32 cellular contexts compared by ENCODE assay signal in genomic region chr12:111288771-111289170, GRCh38.
"Had no signal": no experiment of that assay in that cellular context is flagged by ENCODE, and none has a peak within 500 bp of the region (broad histone marks: within the 10 kb centered on the region; RNA-seq: fewer than 3 reads in every experiment).

No MANE protein-coding gene starts in this region.

- ATAC-seq: activated naive CD4-positive, alpha-beta T cell treated with anti-CD3 and anti-CD28 coated beads, Interleukin-2, amount 50 U/mL, for 72 hours; activated naive CD8-positive, alpha-beta T cell treated with anti-CD3 and anti-CD28 coated beads, Interleukin-2, amount 50 U/mL, for 24 hours; activated T-cell treated with anti-CD3 and anti-CD28 coated beads, Interleukin-2, amount 50 U/mL, for 4 hours; activated T-cell treated with anti-CD3 and anti-CD28 coated beads, Interleukin-2, amount 50 U/mL, for 72 hours; activated T-helper 17 cell treated with anti-CD3 and anti-CD28 coated beads, Interleukin-2, amount 50 U/mL, for 72 hours; body of pancreas had no signal

- H3K27ac ChIP-seq: adrenal gland, ascending aorta, body of pancreas, brain microvascular endothelial cell, breast epithelium, cardiac muscle cell had no signal

- H3K36me3 ChIP-seq: adrenal gland, ascending aorta, brain microvascular endothelial cell, breast epithelium, cardiac muscle cell had no signal

- DNase-seq: activated effector memory CD4-positive, alpha-beta T cell treated with anti-CD3 and anti-CD28 coated beads, Interleukin-2, amount 50 U/mL, for 16 hours; activated effector memory CD4-positive, alpha-beta T cell treated with Interleukin-2 at 50 U/mL for 16 hours; activated gamma-delta T cell; activated gamma-delta T cell treated with Interleukin-2 at 50 U/mL for 16 hours; activated naive CD4-positive, alpha-beta T cell; activated naive CD4-positive, alpha-beta T cell treated with anti-CD3 and anti-CD28 coated beads for 36 hours; activated naive CD4-positive, alpha-beta T cell treated with anti-CD3 and anti-CD28 coated beads, Interleukin-2, amount 10 ng/mL, durations not matched to agents 7 days and 5 days; activated naive CD4-positive, alpha-beta T cell treated with anti-CD3 and anti-CD28 coated beads, Interleukin-2, amount 50 U/mL, for 16 hours; activated naive CD4-positive, alpha-beta T cell treated with Interleukin-2 at 50 U/mL for 16 hours; activated naive CD8-positive, alpha-beta T cell treated with anti-CD3 and anti-CD28 coated beads for 36 hours; activated naive CD8-positive, alpha-beta T cell treated with anti-CD3 and anti-CD28 coated beads, Interleukin-2, amount 10 ng/mL, durations not matched to agents 7 days and 5 days; activated naive CD8-positive, alpha-beta T cell treated with anti-CD3 and anti-CD28 coated beads, Interleukin-2, amount 50 U/mL, for 24 hours; activated T-cell treated with anti-CD3 and anti-CD28 coated beads for 4 hours; activated T-cell treated with anti-CD3 and anti-CD28 coated beads, Interleukin-2, amount 50 U/mL, for 1 hour; activated T-cell treated with anti-CD3 and anti-CD28 coated beads, Interleukin-2, amount 50 U/mL, for 24 hours; activated T-cell treated with anti-CD3 and anti-CD28 coated beads, Interleukin-2, amount 50 U/mL, for 4 hours; activated T-cell treated with anti-CD3 and anti-CD28 coated beads, Interleukin-2, amount 50 U/mL, for 72 hours; adrenal gland; amniotic stem cell; amygdala; anterior cingulate cortex; aorta; body of pancreas; brain microvascular endothelial cell; caudate nucleus; central memory CD4-positive, alpha-beta T cell; cerebellar nuclear complex had no signal

- H3K4me1 ChIP-seq: adrenal gland, ascending aorta, body of pancreas, breast epithelium had no signal

- H3K27me3 ChIP-seq: adrenal gland, ascending aorta, body of pancreas, brain microvascular endothelial cell, breast epithelium, cardiac muscle cell had no signal

- H3K4me3 ChIP-seq: adrenal gland, ascending aorta, body of pancreas, breast epithelium, cardiac muscle cell had no signal

- H3K9me3 ChIP-seq: adrenal gland, ascending aorta, body of pancreas, breast epithelium had no signal
